Comparison of ENCODE assay signal across 17 cellular contexts in genomic region chr16:11363927-11364258, GRCh38. TPM values are rescaled to one million over a fixed set of nuclear protein-coding genes. Genes with fewer than 3 reads are reported as not detected.
DNase-seq lines count a peak whose midpoint lies in the region; ATAC-seq, FAIRE-seq and TF ChIP-seq lines count a peak whose summit lies in the region.
"Had no signal": no experiment of that assay in that cellular context is flagged by ENCODE, and none has a peak within 500 bp of the region (broad histone marks: within the 10 kb centered on the region; RNA-seq: fewer than 3 reads in every experiment).

No MANE protein-coding gene starts in this region.

- no peak for FAIRE-seq in astrocyte (lab: Jason Lieb, UNC)

- H3K9me3 Mint-ChIP-seq in MCF 10A (ENCODE audit: unreplicated experiment) (no peaks in the 10 kb centered on the region), astrocyte (ENCODE audit: unreplicated experiment) (no peaks in the 10 kb centered on the region), mesothelial cell of epicardium (no peaks in the 10 kb centered on the region)

- H3K4me3 ChIP-seq in mammary epithelial cell (replicated peaks in 1 of 3; ENCODE audit: insufficient read depth in 1 of 3, low read depth in 2 of 3, low read length in 3 of 3) (no peak overlapping the region), astrocyte (ENCODE audit: insufficient read depth, low read depth, low read length) (no peak overlapping the region), uterus (no peak overlapping the region)
- H3K4me3 ChIP-seq: Peyer's patch had no signal

- ATAC-seq in HG03175 (IDR thresholded peaks at IDR 0.05; ENCODE audit: unreplicated experiment) = no peak

- no peaks in the 10 kb centered on the region for H3K27me3 ChIP-seq in mammary epithelial cell (ENCODE audit: insufficient read depth, low read length)
- no peaks in the 10 kb centered on the region for H3K27me3 ChIP-seq in astrocyte (ENCODE audit: insufficient read depth, low read length)
- no peaks in the 10 kb centered on the region for H3K27me3 ChIP-seq in uterus
- H3K27me3 ChIP-seq: Peyer's patch had no signal

- POLR2A ChIA-PET in MCF 10A (lab: Yijun Ruan, JAX) = interaction anchor here (0.6 kb wide), 1 partner anchor 378 kb away, joined by 3 read pairs; the partner anchor contains the start of gene TXNDC11

- dilution Hi-C loops in mammary epithelial cell (cut with HindIII; ENCODE audit: low sequenced_read_pairs) = no loop called here

- no peak overlapping the region for H2AFZ ChIP-seq in mammary epithelial cell (ENCODE audit: low read depth, low read length)
- H2AFZ ChIP-seq in astrocyte (ENCODE audit: low read depth, low read length) = no peak overlapping the region

- H3K4me2 ChIP-seq in mammary epithelial cell (ENCODE audit: insufficient read depth, low read depth, low read length) (no peak overlapping the region), astrocyte (ENCODE audit: low read length) (peak overlapping the region; percentile 45)

- H3K36me3 ChIP-seq in mammary epithelial cell (ENCODE audit: insufficient read depth, low read length) = no peaks in the 10 kb centered on the region
- H3K36me3 ChIP-seq in astrocyte (ENCODE audit: insufficient read depth, low read length) = no peaks in the 10 kb centered on the region
- no peaks in the 10 kb centered on the region for H3K36me3 ChIP-seq in uterus
- H3K36me3 ChIP-seq: Peyer's patch had no signal

- H3K9ac ChIP-seq in mammary epithelial cell (ENCODE audit: insufficient read depth, low read length) = no peak overlapping the region
- H3K9ac ChIP-seq in astrocyte (ENCODE audit: low read length) = peak overlapping the region; percentile 11

- no peak for TF ChIP-seq POLR2A in uterus (IDR thresholded peaks at IDR 0.05)

- H3K36me3 Mint-ChIP-seq in MCF 10A (ENCODE audit: insufficient read depth, unreplicated experiment) (peaks cover 6% of the 10 kb centered on the region), astrocyte (ENCODE audit: low read depth, unreplicated experiment) (no peaks in the 10 kb centered on the region), mesothelial cell of epicardium (no peaks in the 10 kb centered on the region)

- in situ Hi-C loops in mammary epithelial cell (cut with MboI; ENCODE audit: low sequenced_read_pairs in 2 of 2) = no loop called here
- in situ Hi-C loops in GM13977 (cut with MboI; ENCODE audit: low pct_unique_long_range_greater_than_20kb, low sequenced_read_pairs, unreplicated experiment) = no loop called here

- H4K20me1 ChIP-seq in mammary epithelial cell (ENCODE audit: insufficient read depth, low read length) (no peaks in the 10 kb centered on the region), astrocyte (ENCODE audit: insufficient read depth, low read length) (no peaks in the 10 kb centered on the region)

- BruUV-seq in MCF 10A (replicated peaks; lab: Mats Ljungman, UMichigan) = no TSS peak
- BruUV-seq in mammary epithelial cell (replicated peaks; lab: Mats Ljungman, UMichigan) = no TSS peak

- no peaks in the 10 kb centered on the region for H3K9me3 ChIP-seq in mammary epithelial cell (replicated peaks; ENCODE audit: insufficient read depth, low read length)
- H3K9me3 ChIP-seq in astrocyte (ENCODE audit: insufficient read depth, low read depth, low read length) = no peaks in the 10 kb centered on the region
- no peaks in the 10 kb centered on the region for H3K9me3 ChIP-seq in uterus
- H3K9me3 ChIP-seq: Peyer's patch had no signal

- CTCF ChIA-PET in MCF 10A (lab: Yijun Ruan, JAX) (interaction anchor here (1.1 kb wide), 1 partner anchor 17 kb away, joined by 3 read pairs; no protein-coding TSS in a partner anchor), mammary epithelial cell (lab: Charles Lee; ENCODE audit: low non-redundant PET) (interaction anchor here (0.7 kb wide), 1 partner anchor 32 kb away, joined by 9 read pairs; no protein-coding TSS in a partner anchor)

- DNase-seq in MCF 10A (ENCODE audit: unreplicated experiment) (no peak), mammary epithelial cell (no peak), astrocyte (ENCODE audit: low read depth) (no peak), mesothelial cell of epicardium (ENCODE audit: low spot score in 2 of 2, unreplicated experiment in 2 of 2) (no peak), uterus (no peak), HT-29 (ENCODE audit: low spot score) (no peak), GM13977 (ENCODE audit: low spot score) (no peak)
- DNase-seq: DMS153, NCI-H1105 treated with DMSO at 0.1 percent for 48 hours, NCI-H187 treated with DMSO at 0.1 percent for 48 hours, NCI-H446 treated with DMSO at 0.1 percent for 48 hours, NCI-H748 treated with DMSO at 0.1 percent for 48 hours, Peyer's patch, SHP77 treated with DMSO at 0.1 percent for 48 hours had no signal

- H3K79me2 ChIP-seq in mammary epithelial cell (ENCODE audit: insufficient read depth, low read length) (no peaks in the 10 kb centered on the region), astrocyte (ENCODE audit: insufficient read depth, low read length) (no peaks in the 10 kb centered on the region)

- no peaks in the 10 kb centered on the region for H3K27me3 Mint-ChIP-seq in MCF 10A (ENCODE audit: insufficient read depth, unreplicated experiment)
- H3K27me3 Mint-ChIP-seq in astrocyte (ENCODE audit: low read depth, unreplicated experiment) = peaks cover 6% of the 10 kb centered on the region
- H3K27me3 Mint-ChIP-seq in mesothelial cell of epicardium (ENCODE audit: low read depth) = no peaks in the 10 kb centered on the region

- H3K27ac Mint-ChIP-seq in MCF 10A (ENCODE audit: low read depth, unreplicated experiment) (peak overlapping the region; percentile 51), astrocyte (ENCODE audit: unreplicated experiment) (no peak overlapping the region), mesothelial cell of epicardium (peak overlapping the region; percentile 92)

- intact Hi-C loops in MCF 10A (cut with micrococcal nuclease) (loop anchor here (10.0 kb wide), 1 partner anchor 229 kb away; no protein-coding TSS in a partner anchor), mammary epithelial cell (cut with micrococcal nuclease) (no loop called here), uterus (cut with DNase I; ENCODE audit: low total_unique reads) (no loop called here)

- no peak overlapping the region for H3K4me3 Mint-ChIP-seq in MCF 10A (ENCODE audit: unreplicated experiment)
- no peak overlapping the region for H3K4me3 Mint-ChIP-seq in astrocyte (ENCODE audit: unreplicated experiment)
- no peak overlapping the region for H3K4me3 Mint-ChIP-seq in mesothelial cell of epicardium

- TF ChIP-seq CTCF in MCF 10A (IDR thresholded peaks at IDR 0.05; ENCODE audit: unreplicated experiment) (no peak), mammary epithelial cell (conservative IDR thresholded peaks at IDR 0.05 in 1 of 2, IDR thresholded peaks at IDR 0.05 in 1 of 2; ENCODE audit: extremely low read depth in 1 of 2, insufficient read depth in 1 of 2, low read depth in 1 of 2, low read length in 2 of 2) (no peak), astrocyte (IDR thresholded peaks at IDR 0.05; ENCODE audit: insufficient read depth, low read depth, low read length) (no peak), mesothelial cell of epicardium (IDR thresholded peaks at IDR 0.05; ENCODE audit: unreplicated experiment) (no peak), uterus (IDR thresholded peaks at IDR 0.05) (no peak), GM13977 (IDR thresholded peaks at IDR 0.05; ENCODE audit: extremely low read depth, insufficient read depth, missing control alignments) (no peak)

- H3K4me1 Mint-ChIP-seq in MCF 10A (ENCODE audit: insufficient read depth, unreplicated experiment) (peaks cover 26% of the 10 kb centered on the region), astrocyte (ENCODE audit: low read depth, unreplicated experiment) (peaks cover 30% of the 10 kb centered on the region), mesothelial cell of epicardium (peaks cover 47% of the 10 kb centered on the region)

- H3K4me1 ChIP-seq in mammary epithelial cell (ENCODE audit: insufficient read depth, low read length) = peaks cover 12% of the 10 kb centered on the region
- H3K4me1 ChIP-seq in astrocyte (ENCODE audit: insufficient read depth, low read length) = peaks cover 42% of the 10 kb centered on the region
- peaks cover 0 to 10% of the 10 kb centered on the region in 2 donors for H3K4me1 ChIP-seq in uterus

- 69% methylated on average over 7 of the region's 7 CpGs for WGBS in mammary epithelial cell (ENCODE audit: low coverage, missing lambda C conversion rate)

- H3K27ac ChIP-seq in mammary epithelial cell (ENCODE audit: insufficient read depth, low read depth, low read length) (no peak overlapping the region), astrocyte (ENCODE audit: low read depth, low read length) (peak overlapping the region; percentile 44), uterus (peak overlapping the region; percentile 52 to 73)
- H3K27ac ChIP-seq: 22Rv1, C4-2B, Peyer's patch had no signal

RNA-seq across cellular contexts. Expression of gene RMI2, which starts 18.6 kb away (rescaled TPM):
- total RNA-seq in MCF 10A (2022) = 5.8 and 6.6 TPM in 2 replicates
- 10 to 100 TPM in 1 of 2 donors, 1 to 10 TPM in 1; 2.2 to 14.7 TPM for total RNA-seq in mammary epithelial cell
- 13.8 TPM for polyA plus RNA-seq in mammary epithelial cell
- 3.6 TPM for polyA minus RNA-seq in mammary epithelial cell
- 6.9 and 7.8 TPM in 2 replicates for total RNA-seq in astrocyte
- total RNA-seq in mesothelial cell of epicardium = 18.6 to 22.4 TPM (median 19.1 TPM) in 3 replicates
- 10 to 100 TPM in 1 of 4 donors, under 1 TPM in 1, not detected in 2; 0.49 to 15.3 TPM for total RNA-seq in uterus
- 15.8 and 20.9 TPM in 2 replicates for total RNA-seq in HT-29 (2014; rRNA removed; shearing (Covaris generic))
